2 cellular contexts compared by ENCODE assay signal in genomic region chr1:16969057-16969609, GRCh38.
TF ChIP-seq lines count a peak whose summit lies in the region.

No MANE protein-coding gene starts in this region.

TF ChIP-seq in HEK293, 187 proteins besides CTCF, POLR2A, EP300 and RAD21:
- TF ChIP-seq SP2 (tag by site-specific recombination; IDR thresholded peaks at IDR 0.05): peak; percentile 34; the same call in 1 of the 2 replicates
- no peak for TF ChIP-seq HOXD13 (CRISPR knock-in tag; IDR thresholded peaks at IDR 0.05; ENCODE audit: borderline replicate concordance)

TF ChIP-seq in K562, 482 proteins besides CTCF, POLR2A, EP300 and RAD21:
- TF ChIP-seq ELF4 (CRISPR knock-in tag; IDR thresholded peaks at IDR 0.05) (no peak), KLF1 (tag; IDR thresholded peaks at IDR 0.05) (no peak), EHMT2 (IDR thresholded peaks at IDR 0.05) (no peak), MAFF (IDR thresholded peaks at IDR 0.05; ENCODE audit: low read length) (no peak), ATF1 (CRISPR knock-in tag; IDR thresholded peaks at IDR 0.05) (no peak), ATF1 (tag; IDR thresholded peaks at IDR 0.05) (no peak), ZC3H8 (IDR thresholded peaks at IDR 0.05) (no peak), POLR3A (IDR thresholded peaks at IDR 0.05; ENCODE audit: borderline replicate concordance, extremely low read depth, insufficient read depth, insufficient read length) (no peak)
- TF ChIP-seq, protein P1, sequence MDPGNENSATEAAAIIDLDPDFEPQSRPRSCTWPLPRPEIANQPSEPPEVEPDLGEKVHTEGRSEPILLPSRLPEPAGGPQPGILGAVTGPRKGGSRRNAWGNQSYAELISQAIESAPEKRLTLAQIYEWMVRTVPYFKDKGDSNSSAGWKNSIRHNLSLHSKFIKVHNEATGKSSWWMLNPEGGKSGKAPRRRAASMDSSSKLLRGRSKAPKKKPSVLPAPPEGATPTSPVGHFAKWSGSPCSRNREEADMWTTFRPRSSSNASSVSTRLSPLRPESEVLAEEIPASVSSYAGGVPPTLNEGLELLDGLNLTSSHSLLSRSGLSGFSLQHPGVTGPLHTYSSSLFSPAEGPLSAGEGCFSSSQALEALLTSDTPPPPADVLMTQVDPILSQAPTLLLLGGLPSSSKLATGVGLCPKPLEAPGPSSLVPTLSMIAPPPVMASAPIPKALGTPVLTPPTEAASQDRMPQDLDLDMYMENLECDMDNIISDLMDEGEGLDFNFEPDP (CRISPR knock-in tag; IDR thresholded peaks at IDR 0.05): no peak
- TF ChIP-seq, protein P2, sequence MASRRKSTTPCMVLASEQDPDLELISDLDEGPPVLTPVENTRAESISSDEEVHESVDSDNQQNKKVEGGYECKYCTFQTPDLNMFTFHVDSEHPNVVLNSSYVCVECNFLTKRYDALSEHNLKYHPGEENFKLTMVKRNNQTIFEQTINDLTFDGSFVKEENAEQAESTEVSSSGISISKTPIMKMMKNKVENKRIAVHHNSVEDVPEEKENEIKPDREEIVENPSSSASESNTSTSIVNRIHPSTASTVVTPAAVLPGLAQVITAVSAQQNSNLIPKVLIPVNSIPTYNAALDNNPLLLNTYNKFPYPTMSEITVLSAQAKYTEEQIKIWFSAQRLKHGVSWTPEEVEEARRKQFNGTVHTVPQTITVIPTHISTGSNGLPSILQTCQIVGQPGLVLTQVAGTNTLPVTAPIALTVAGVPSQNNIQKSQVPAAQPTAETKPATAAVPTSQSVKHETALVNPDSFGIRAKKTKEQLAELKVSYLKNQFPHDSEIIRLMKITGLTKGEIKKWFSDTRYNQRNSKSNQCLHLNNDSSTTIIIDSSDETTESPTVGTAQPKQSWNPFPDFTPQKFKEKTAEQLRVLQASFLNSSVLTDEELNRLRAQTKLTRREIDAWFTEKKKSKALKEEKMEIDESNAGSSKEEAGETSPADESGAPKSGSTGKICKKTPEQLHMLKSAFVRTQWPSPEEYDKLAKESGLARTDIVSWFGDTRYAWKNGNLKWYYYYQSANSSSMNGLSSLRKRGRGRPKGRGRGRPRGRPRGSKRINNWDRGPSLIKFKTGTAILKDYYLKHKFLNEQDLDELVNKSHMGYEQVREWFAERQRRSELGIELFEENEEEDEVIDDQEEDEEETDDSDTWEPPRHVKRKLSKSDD (conservative IDR thresholded peaks at IDR 0.05; ENCODE audit: low read length): no peak
